Comparison of ENCODE assay signal across 1 cellular context in the genomic region with DNA sequence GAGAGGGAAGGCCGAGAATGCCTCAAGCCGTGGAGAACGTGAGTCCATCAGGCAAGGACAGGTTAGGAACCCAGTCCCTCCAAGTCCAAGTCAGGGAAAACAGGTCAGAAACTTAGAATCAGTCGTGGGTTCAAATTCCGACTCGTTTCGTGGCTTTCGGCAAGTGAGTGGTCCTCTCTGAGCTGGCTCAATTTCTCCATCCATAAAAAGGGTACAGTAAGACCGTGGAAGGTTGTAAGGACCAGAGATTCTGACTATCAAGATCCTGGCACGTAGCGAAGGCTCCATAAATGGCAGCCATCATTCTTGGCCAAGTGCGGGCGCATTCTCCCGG.
TF ChIP-seq lines count a peak whose summit lies in the region.

No MANE protein-coding gene starts in this region.

TF ChIP-seq in H1, 55 proteins besides CTCF, POLR2A, EP300 and RAD21:
- no peak for TF ChIP-seq JUND (IDR thresholded peaks at IDR 0.05; ENCODE audit: low read length)
- TF ChIP-seq YY1 (IDR thresholded peaks at IDR 0.05; ENCODE audit: low read depth, low read length), result peak; percentile 72
- peak; percentile 75; the same call in 1 of the 2 replicates for TF ChIP-seq KDM1A (IDR thresholded peaks at IDR 0.05; ENCODE audit: borderline replicate concordance, low read length)
